ENCODE assay signal across 1 cellular context in genomic region chr20:14334306-14334930, GRCh38.
TF ChIP-seq lines count a peak whose summit lies in the region.

No MANE protein-coding gene starts in this region.

TF ChIP-seq in GM23338, 12 proteins besides CTCF, POLR2A, EP300 and RAD21 (continued from another document):
- TF ChIP-seq REST (IDR thresholded peaks at IDR 0.05; ENCODE audit: unreplicated experiment) (no peak), ZNF114 (CRISPR knock-in tag; IDR thresholded peaks at IDR 0.05) (no peak), CREB1 (CRISPR knock-in tag; IDR thresholded peaks at IDR 0.05; ENCODE audit: low read depth) (no peak), STAT1 (IDR thresholded peaks at IDR 0.05; ENCODE audit: unreplicated experiment) (no peak)
